16 cellular contexts compared by ENCODE assay signal in genomic region chr17:46144246-46144645, GRCh38. TPM values are rescaled to one million over a fixed set of nuclear protein-coding genes. Genes with fewer than 3 reads are reported as not detected.
A peak's percentile ranks its signal among the peaks of the same experiment; 100 is the strongest.
DNase-seq lines count a peak whose midpoint lies in the region; ATAC-seq, FAIRE-seq and TF ChIP-seq lines count a peak whose summit lies in the region.
"Had no signal": no experiment of that assay in that cellular context is flagged by ENCODE, and none has a peak within 500 bp of the region (broad histone marks: within the 10 kb centered on the region; RNA-seq: fewer than 3 reads in every experiment).

No MANE protein-coding gene starts in this region.

- POLR2A ChIA-PET in CD8-positive, alpha-beta memory T cell (lab: Charles Lee): no interaction called here
- POLR2A ChIA-PET in naive thymus-derived CD8-positive, alpha-beta T cell (lab: Charles Lee): interaction anchor here (1.6 to 3.1 kb wide), 2 partner anchors 11 to 49 kb away, joined by 5 to 12 read pairs; partner anchors contain the start of gene KANSL1

- H3K9me3 ChIP-seq in CD8-positive, alpha-beta memory T cell (ENCODE audit: low read length): no peaks in the 10 kb centered on the region

- peak overlapping the region in 7 of 8 donors; percentile 7 to 76 (median 32) for H3K27ac Mint-ChIP-seq in CD8-positive, alpha-beta memory T cell
- H3K27ac Mint-ChIP-seq in activated naive CD8-positive, alpha-beta T cell treated with anti-CD3 and anti-CD28 coated beads, Interleukin-2, amount 50 U/mL, for 24 hours: peak overlapping the region; percentile 44
- peak overlapping the region in 7 of 10 donors; percentile 0 to 85 (median 20) for H3K27ac Mint-ChIP-seq in naive thymus-derived CD8-positive, alpha-beta T cell
- H3K27ac Mint-ChIP-seq: T-helper 1 cell treated with Interleukin-12 subunit alpha and Interleukin-12 subunit beta and Interleukin-4 antibody, amounts not matched to agents 30 μg/mL and 1 μg/mL, for 36 hours had no signal

- ATAC-seq in HG03066 (IDR thresholded peaks at IDR 0.05; ENCODE audit: low read depth, unreplicated experiment): peak; percentile 39
- no peak for ATAC-seq in activated naive CD8-positive, alpha-beta T cell treated with anti-CD3 and anti-CD28 coated beads, Interleukin-2, amount 50 U/mL, for 24 hours
- peak in 1 of 2 donors; percentile 14 for ATAC-seq in naive thymus-derived CD8-positive, alpha-beta T cell
- ATAC-seq in GM21526 (IDR thresholded peaks at IDR 0.05; ENCODE audit: low FRiP score, unreplicated experiment): no peak

- no peak for FAIRE-seq in GM12892 (lab: Jason Lieb, UNC)

- no peaks in the 10 kb centered on the region for H3K27me3 ChIP-seq in CD8-positive, alpha-beta memory T cell (ENCODE audit: insufficient read depth, low read length, poor library complexity, severe bottlenecking)

- no peak for DNase-seq in CD8-positive, alpha-beta memory T cell
- no peak for DNase-seq in activated naive CD8-positive, alpha-beta T cell treated with anti-CD3 and anti-CD28 coated beads, Interleukin-2, amount 50 U/mL, for 24 hours
- DNase-seq in naive thymus-derived CD8-positive, alpha-beta T cell: no peak
- DNase-seq in midbrain (lab: John Stamatoyannopoulos, UW) (no peak), GM12892 (ENCODE audit: insufficient read length) (no peak)
- DNase-seq: activated CD4-positive, alpha-beta T cell treated with anti-CD3 and anti-CD28 coated beads, Interleukin-2, amount 50 U/mL, for 4 hours; central memory CD4-positive, alpha-beta T cell; GDM1; H9; KG1; NCI-H1694; NCI-H524; stimulated activated CD4-positive, alpha-beta T cell treated with anti-CD3 and anti-CD28 coated beads, Interleukin-4, amount 100 ng/mL, for 24 hours had no signal

- H3K9me3 Mint-ChIP-seq in CD8-positive, alpha-beta memory T cell: no peaks in the 10 kb centered on the region
- no peaks in the 10 kb centered on the region for H3K9me3 Mint-ChIP-seq in activated naive CD8-positive, alpha-beta T cell treated with anti-CD3 and anti-CD28 coated beads, Interleukin-2, amount 50 U/mL, for 24 hours
- H3K9me3 Mint-ChIP-seq in naive thymus-derived CD8-positive, alpha-beta T cell: no peaks in the 10 kb centered on the region
- H3K9me3 Mint-ChIP-seq: H9; T-helper 1 cell treated with Interleukin-12 subunit alpha and Interleukin-12 subunit beta and Interleukin-4 antibody, amounts not matched to agents 30 μg/mL and 1 μg/mL, for 36 hours had no signal

- H3K4me3 Mint-ChIP-seq in CD8-positive, alpha-beta memory T cell: peak overlapping the region in 4 of 7 donors; percentile 12 to 44 (median 32)
- no peak overlapping the region for H3K4me3 Mint-ChIP-seq in activated naive CD8-positive, alpha-beta T cell treated with anti-CD3 and anti-CD28 coated beads, Interleukin-2, amount 50 U/mL, for 24 hours
- peak overlapping the region in 5 of 10 donors; percentile 24 to 60 (median 37) for H3K4me3 Mint-ChIP-seq in naive thymus-derived CD8-positive, alpha-beta T cell
- H3K4me3 Mint-ChIP-seq: H9; T-helper 1 cell treated with Interleukin-12 subunit alpha and Interleukin-12 subunit beta and Interleukin-4 antibody, amounts not matched to agents 30 μg/mL and 1 μg/mL, for 36 hours had no signal

- H3K27ac ChIP-seq in CD8-positive, alpha-beta memory T cell (ENCODE audit: low read depth, low read length): no peak overlapping the region

- H3K27me3 Mint-ChIP-seq in CD8-positive, alpha-beta memory T cell: no peaks in the 10 kb centered on the region
- H3K27me3 Mint-ChIP-seq in activated naive CD8-positive, alpha-beta T cell treated with anti-CD3 and anti-CD28 coated beads, Interleukin-2, amount 50 U/mL, for 24 hours: no peaks in the 10 kb centered on the region
- no peaks in the 10 kb centered on the region for H3K27me3 Mint-ChIP-seq in naive thymus-derived CD8-positive, alpha-beta T cell

- no peak for TF ChIP-seq POLR2A in GM12892 (IDR thresholded peaks at IDR 0.05; ENCODE audit: low read depth, low read length)

- no peak overlapping the region for H3K4me3 ChIP-seq in CD8-positive, alpha-beta memory T cell (ENCODE audit: low read length)

- CTCF ChIA-PET in CD8-positive, alpha-beta memory T cell (lab: Charles Lee): interaction anchor here (1.2 to 2.8 kb wide), 3 partner anchors 28 to 49 kb away, joined by 4 to 13 read pairs (median 12); partner anchors contain the start of gene KANSL1

- no peaks in the 10 kb centered on the region for H3K36me3 ChIP-seq in CD8-positive, alpha-beta memory T cell (ENCODE audit: insufficient read depth, low read length)

- H3K4me1 ChIP-seq in CD8-positive, alpha-beta memory T cell (ENCODE audit: insufficient read depth, low read length): peaks cover 94% of the 10 kb centered on the region

- H3K4me1 Mint-ChIP-seq in CD8-positive, alpha-beta memory T cell: peaks cover 86 to 96% (median 96%) of the 10 kb centered on the region in 3 donors
- peaks cover 94% of the 10 kb centered on the region for H3K4me1 Mint-ChIP-seq in activated naive CD8-positive, alpha-beta T cell treated with anti-CD3 and anti-CD28 coated beads, Interleukin-2, amount 50 U/mL, for 24 hours
- H3K4me1 Mint-ChIP-seq in naive thymus-derived CD8-positive, alpha-beta T cell: peaks cover 46 to 96% (median 90%) of the 10 kb centered on the region in 4 donors

- peaks cover 0 to 19% (median 2%) of the 10 kb centered on the region in 3 donors for H3K36me3 Mint-ChIP-seq in CD8-positive, alpha-beta memory T cell
- H3K36me3 Mint-ChIP-seq in activated naive CD8-positive, alpha-beta T cell treated with anti-CD3 and anti-CD28 coated beads, Interleukin-2, amount 50 U/mL, for 24 hours (ENCODE audit: low read depth): peaks cover 12% of the 10 kb centered on the region
- peaks cover 0 to 28% (median 0%) of the 10 kb centered on the region in 3 donors for H3K36me3 Mint-ChIP-seq in naive thymus-derived CD8-positive, alpha-beta T cell

RNA-seq across cellular contexts. Expression of gene KANSL1, which starts 49.0 kb away (rescaled TPM):
- total RNA-seq in CD8-positive, alpha-beta memory T cell: 10 to 100 TPM; 69.2 to 70.7 TPM
- 20.9 TPM for polyA plus RNA-seq in CD8-positive, alpha-beta memory T cell
- 100 to 1,000 TPM; 206 to 208 TPM for total RNA-seq in naive thymus-derived CD8-positive, alpha-beta T cell
- 10 to 100 TPM; 13.1 to 16.6 (median 13.2) TPM for polyA plus RNA-seq in naive thymus-derived CD8-positive, alpha-beta T cell
- polyA plus RNA-seq in GM12892 (2012; ENCODE audit: missing spikeins): 27.1 TPM
